9 cellular contexts compared by ENCODE assay signal in genomic region chr2:126776255-126776654, GRCh38.
A peak's percentile ranks its signal among the peaks of the same experiment; 100 is the strongest.
DNase-seq lines count a peak whose midpoint lies in the region; ATAC-seq and TF ChIP-seq lines count a peak whose summit lies in the region.
"Had no signal": no experiment of that assay in that cellular context is flagged by ENCODE, and none has a peak within 500 bp of the region (broad histone marks: within the 10 kb centered on the region; RNA-seq: fewer than 3 reads in every experiment).

No MANE protein-coding gene starts in this region.

- H3K9ac ChIP-seq in OCI-LY3 (ENCODE audit: low read length) (no peak overlapping the region), smooth muscle cell (ENCODE audit: low read depth) (no peak overlapping the region), SK-N-SH (no peak overlapping the region)

- no peak for TF ChIP-seq RAD21 in SK-N-SH (IDR thresholded peaks at IDR 0.05; ENCODE audit: low read length)

- peak; percentile 5 for ATAC-seq in GM19395 (IDR thresholded peaks at IDR 0.05; ENCODE audit: unreplicated experiment)

- H3F3A ChIP-seq in smooth muscle cell (ENCODE audit: low read depth), result no peaks in the 10 kb centered on the region
- H3F3A ChIP-seq in SK-N-SH (replicated peaks; ENCODE audit: insufficient read depth), result no peaks in the 10 kb centered on the region

- no peaks in the 10 kb centered on the region for H3K36me3 ChIP-seq in OCI-LY3 (replicated peaks; ENCODE audit: low read depth, low read length)
- H3K36me3 ChIP-seq in hepatocyte (replicated peaks; ENCODE audit: insufficient read depth, low read depth), result no peaks in the 10 kb centered on the region
- H3K36me3 ChIP-seq in smooth muscle cell (ENCODE audit: low read depth), result no peaks in the 10 kb centered on the region
- H3K36me3 ChIP-seq in SK-N-SH (replicated peaks in 1 of 2; ENCODE audit: control insufficient read depth in 1 of 2, insufficient read depth in 2 of 2, low read length in 1 of 2), result no peaks in the 10 kb centered on the region
- H3K36me3 ChIP-seq: adrenal gland had no signal

- H3K4me2 ChIP-seq in OCI-LY3 (ENCODE audit: low read length) (0 out of 2 replicates have a peak overlapping the region, but pooled peaks have one; percentile 5), hepatocyte (peak overlapping the region; percentile 99), smooth muscle cell (peak overlapping the region; percentile 89), SK-N-SH (no peak overlapping the region)

- H3K27me3 ChIP-seq in OCI-LY3 (ENCODE audit: low read depth, low read length), result peaks cover 7% of the 10 kb centered on the region; the same call in 1 of the 2 replicates
- H3K27me3 ChIP-seq in hepatocyte, result peaks cover 7% of the 10 kb centered on the region
- peaks cover 30% of the 10 kb centered on the region for H3K27me3 ChIP-seq in smooth muscle cell (ENCODE audit: low read depth)
- no peaks in the 10 kb centered on the region for H3K27me3 ChIP-seq in SK-N-SH (ENCODE audit: insufficient read depth)
- H3K27me3 ChIP-seq: adrenal gland had no signal

- DNase-seq in hepatocyte (ENCODE audit: low spot score) (no peak), smooth muscle cell (lab: John Stamatoyannopoulos, UW; ENCODE audit: unreplicated experiment) (no peak), CD1c-positive myeloid dendritic cell (ENCODE audit: extremely low spot score) (no peak), SK-N-SH (no peak), GDM1 (lab: John Stamatoyannopoulos, UW) (no peak), NCI-H1436 (lab: John Stamatoyannopoulos, UW) (no peak)

- 26% methylated on average over 9 of the region's 9 CpGs for WGBS in hepatocyte (ENCODE audit: low lambda C conversion rate, missing lambda C conversion rate)
- WGBS in smooth muscle cell (ENCODE audit: low lambda C conversion rate), result 30% methylated on average over 9 of the region's 9 CpGs
- WGBS in SK-N-SH (ENCODE audit: low lambda C conversion rate), result 13% methylated on average over 3 of the region's 9 CpGs

- H3K4me3 ChIP-seq in OCI-LY3 (ENCODE audit: low read length) (no peak overlapping the region), hepatocyte (peak overlapping the region; percentile 61), smooth muscle cell (peak overlapping the region; percentile 80), SK-N-SH (ENCODE audit: low read depth in 2 of 2, low read length in 1 of 2) (peak overlapping the region in 1 of 2 experiments; percentile 25; a peak in 1 of 4 replicates)

- H3K79me2 ChIP-seq in OCI-LY3 (ENCODE audit: low read length), result no peaks in the 10 kb centered on the region
- no peaks in the 10 kb centered on the region for H3K79me2 ChIP-seq in hepatocyte
- H3K79me2 ChIP-seq in smooth muscle cell (ENCODE audit: low read depth), result no peaks in the 10 kb centered on the region
- H3K79me2 ChIP-seq in SK-N-SH (ENCODE audit: insufficient read depth), result no peaks in the 10 kb centered on the region

- no peak for TF ChIP-seq EP300 in SK-N-SH (IDR thresholded peaks at IDR 0.05; ENCODE audit: borderline replicate concordance in 1 of 2, low read depth in 1 of 2, low read length in 1 of 2)

- no peaks in the 10 kb centered on the region for H3K9me3 ChIP-seq in OCI-LY3 (ENCODE audit: insufficient read depth, low read length)
- H3K9me3 ChIP-seq in hepatocyte (ENCODE audit: low read depth), result no peaks in the 10 kb centered on the region
- no peaks in the 10 kb centered on the region for H3K9me3 ChIP-seq in smooth muscle cell (replicated peaks; ENCODE audit: low read depth)
- no peaks in the 10 kb centered on the region for H3K9me3 ChIP-seq in SK-N-SH
- H3K9me3 ChIP-seq: adrenal gland had no signal

- TF ChIP-seq CTCF in OCI-LY3 (IDR thresholded peaks at IDR 0.05; ENCODE audit: low read depth, low read length) (no peak), hepatocyte (IDR thresholded peaks at IDR 0.05; ENCODE audit: poor library complexity) (no peak), smooth muscle cell (IDR thresholded peaks at IDR 0.05; ENCODE audit: borderline replicate concordance, insufficient read depth, poor library complexity, severe bottlenecking) (no peak), SK-N-SH (IDR thresholded peaks at IDR 0.05) (no peak)

- H3K27ac ChIP-seq in OCI-LY3 (ENCODE audit: low read length), result no peak overlapping the region
- H3K27ac ChIP-seq in hepatocyte, result no peak overlapping the region
- no peak overlapping the region for H3K27ac ChIP-seq in smooth muscle cell (ENCODE audit: low read depth)
- no peak overlapping the region for H3K27ac ChIP-seq in SK-N-SH (ENCODE audit: low read depth in 2 of 2, low read length in 1 of 2)

- H3K4me1 ChIP-seq in OCI-LY3 (ENCODE audit: low read length), result peaks cover 32% of the 10 kb centered on the region
- H3K4me1 ChIP-seq in hepatocyte (ENCODE audit: insufficient read depth), result no peaks in the 10 kb centered on the region
- H3K4me1 ChIP-seq in smooth muscle cell (ENCODE audit: low read depth), result no peaks in the 10 kb centered on the region
- H3K4me1 ChIP-seq in SK-N-SH (ENCODE audit: control insufficient read depth in 1 of 2, insufficient read depth in 2 of 2, low read depth in 1 of 2, low read length in 1 of 2), result peaks cover 0 to 17% of the 10 kb centered on the region in 2 experiments; a peak in 1 of 4 replicates
- H3K4me1 ChIP-seq: adrenal gland had no signal

- H4K20me1 ChIP-seq in OCI-LY3 (ENCODE audit: insufficient read depth, low read length) (no peaks in the 10 kb centered on the region), hepatocyte (ENCODE audit: insufficient read depth, poor library complexity, severe bottlenecking) (no peaks in the 10 kb centered on the region), smooth muscle cell (ENCODE audit: low read depth) (no peaks in the 10 kb centered on the region), SK-N-SH (ENCODE audit: insufficient read depth) (no peaks in the 10 kb centered on the region)

- POLR2A ChIA-PET in SK-N-SH (lab: Yijun Ruan, JAX), result no interaction called here

- H3K9me2 ChIP-seq in hepatocyte (replicated peaks; ENCODE audit: insufficient read depth) (no peaks in the 10 kb centered on the region), SK-N-SH (no peaks in the 10 kb centered on the region)

- H2AFZ ChIP-seq in OCI-LY3 (ENCODE audit: low read depth, low read length) (no peak overlapping the region), hepatocyte (no peak overlapping the region), smooth muscle cell (ENCODE audit: low read depth) (no peak overlapping the region), SK-N-SH (ENCODE audit: low read depth) (no peak overlapping the region)

- CTCF ChIA-PET in SK-N-SH (lab: Yijun Ruan, JAX), result interaction anchor here (0.6 to 4.7 kb wide), 26 partner anchors 10 to 1033 kb away, joined by 3 to 59 read pairs (median 3); no protein-coding TSS in a partner anchor

TF ChIP-seq in SK-N-SH, 30 proteins besides CTCF, POLR2A, EP300 and RAD21:
- no peak for TF ChIP-seq SMC3 (IDR thresholded peaks at IDR 0.05; ENCODE audit: low read depth, low read length)
- TF ChIP-seq FOXM1 (IDR thresholded peaks at IDR 0.05; ENCODE audit: low read depth), result no peak
- no peak for TF ChIP-seq EZH2phosphoT487 (IDR thresholded peaks at IDR 0.05; ENCODE audit: borderline replicate concordance, low read depth)
- TF ChIP-seq FOXJ3 (CRISPR knock-in tag; IDR thresholded peaks at IDR 0.05), result no peak
- TF ChIP-seq JUND (IDR thresholded peaks at IDR 0.05), result no peak
- TF ChIP-seq MEF2A (IDR thresholded peaks at IDR 0.05; ENCODE audit: borderline replicate concordance, low read depth), result no peak
- TF ChIP-seq TAF1 (IDR thresholded peaks at IDR 0.05; ENCODE audit: borderline replicate concordance, low read depth, low read length), result no peak
TF ChIP-seq in SK-N-SH: peak in this region for 0.
